ENCODE assay signal across 3 cellular contexts in genomic region chr19:31831421-31831820, GRCh38.
TF ChIP-seq lines count a peak whose summit lies in the region.

No MANE protein-coding gene starts in this region.

TF ChIP-seq in HepG2, 621 proteins besides CTCF, POLR2A, EP300 and RAD21:
- TF ChIP-seq HNRNPLL (IDR thresholded peaks at IDR 0.05; ENCODE audit: low read depth, low read length, poor library complexity, severe bottlenecking) (no peak), ZFY (CRISPR knock-in tag; IDR thresholded peaks at IDR 0.05) (no peak), CENPX (CRISPR knock-in tag; IDR thresholded peaks at IDR 0.05) (no peak), ZNF431 (CRISPR knock-in tag; IDR thresholded peaks at IDR 0.05; ENCODE audit: borderline replicate concordance, low read depth) (no peak), ERF (CRISPR knock-in tag; IDR thresholded peaks at IDR 0.05) (no peak), CEBPB (IDR thresholded peaks at IDR 0.05; ENCODE audit: borderline replicate concordance, low read depth, low read length) (peak; percentile 91), ZNF567 (CRISPR knock-in tag; IDR thresholded peaks at IDR 0.05; ENCODE audit: borderline replicate concordance) (no peak), RBM22 (optimal IDR thresholded peaks at IDR 0.05; ENCODE audit: low read length) (no peak)
TF ChIP-seq in HepG2: peak in this region for 1.

TF ChIP-seq in IMR-90, 13 proteins besides CTCF, POLR2A, EP300 and RAD21:
- no peak for TF ChIP-seq SMC3 (IDR thresholded peaks at IDR 0.05; ENCODE audit: low read depth, low read length)
- TF ChIP-seq CEBPB (IDR thresholded peaks at IDR 0.05; ENCODE audit: low read depth, low read length): peak; percentile 91

TF ChIP-seq in H1, 55 proteins besides CTCF, POLR2A, EP300 and RAD21:
- TF ChIP-seq RNF2 (IDR thresholded peaks at IDR 0.05; ENCODE audit: borderline replicate concordance, low read depth, low read length, missing control alignments, poor library complexity, severe bottlenecking) (no peak), POU5F1 (IDR thresholded peaks at IDR 0.05; ENCODE audit: low read depth, low read length) (no peak), NANOG (IDR thresholded peaks at IDR 0.05; ENCODE audit: insufficient read depth, low read depth, low read length, poor library complexity, severe bottlenecking) (no peak), CEBPB (IDR thresholded peaks at IDR 0.05; ENCODE audit: low read depth, low read length) (peak; percentile 92; the same call in 1 of the 2 replicates), CHD2 (IDR thresholded peaks at IDR 0.05; ENCODE audit: low read length) (no peak), ZNF274 (IDR thresholded peaks at IDR 0.05; ENCODE audit: borderline replicate concordance, extremely low read depth, low read length) (no peak), PHF8 (conservative IDR thresholded peaks at IDR 0.05; ENCODE audit: low read depth, low read length) (no peak)
